In genomic region chr11:122882809-122883681, GRCh38 we compare ENCODE assay signal across 8 cellular contexts. TPM values are rescaled to one million over a fixed set of nuclear protein-coding genes. Genes with fewer than 3 reads are reported as not detected.
DNase-seq lines count a peak whose midpoint lies in the region; ATAC-seq lines count a peak whose summit lies in the region.

No MANE protein-coding gene starts in this region.

- peak overlapping the region; percentile 27 for H3K27ac ChIP-seq in muscle layer of colon (ENCODE audit: low read depth, low read length)

- peak overlapping the region; percentile 34 for H3K9ac ChIP-seq in muscle layer of colon (ENCODE audit: low read length)

- H3K36me3 ChIP-seq in muscle layer of colon (ENCODE audit: insufficient read depth, low read length) = no peaks in the 10 kb centered on the region

- H3K9me3 ChIP-seq in muscle layer of colon (ENCODE audit: low read length) = no peaks in the 10 kb centered on the region

- peak overlapping the region; percentile 67 to 70 for H3K4me3 ChIP-seq in muscle layer of colon (ENCODE audit: low read depth in 1 of 2, low read length in 2 of 2)

- DNase-seq in C1 segment of cervical spinal cord (lab: John Stamatoyannopoulos, UW) (peak in 10 of 14 donors; percentile 15 to 47 (median 24)), NCI-H69 (lab: John Stamatoyannopoulos, UW) (peak; percentile 93), activated T-cell treated with anti-CD3 and anti-CD28 coated beads for 48 hours (ENCODE audit: low read depth) (peak; percentile 44)
- peak; percentile 9 for DNase-seq in stimulated activated CD8-positive, alpha-beta memory T cell treated with anti-CD3 and anti-CD28 coated beads, Interleukin-7, amount 100 ng/mL, for 24 hours (ENCODE audit: low read depth)

- no peaks in the 10 kb centered on the region for H3K27me3 ChIP-seq in muscle layer of colon (ENCODE audit: control insufficient read depth in 1 of 2, insufficient read depth in 2 of 2, low read length in 2 of 2)

- no peaks in the 10 kb centered on the region for H3K4me1 ChIP-seq in muscle layer of colon (ENCODE audit: insufficient read depth, low read length)

- peak; percentile 70 for ATAC-seq in GM21717 (IDR thresholded peaks at IDR 0.05; ENCODE audit: unreplicated experiment)
- ATAC-seq in esophagus mucosa = peak; percentile 81
- ATAC-seq in GM21528 (IDR thresholded peaks at IDR 0.05; ENCODE audit: low FRiP score, unreplicated experiment) = no peak

RNA-seq across cellular contexts. Expression of gene JHY, which starts 0.5 kb away (rescaled TPM):
- total RNA-seq in esophagus mucosa = 1.6 TPM

RNA-seq across cellular contexts. Expression of gene CRTAM, which starts 44.7 kb away (rescaled TPM):
- total RNA-seq in esophagus mucosa = not detected

Comparison
In these comparisons a context has a peak if more than half of its experiments do, and no peak if none do; other contexts are left out.
1. DNase-seq: peak in every context shown above with its lines; median percentile 93 in NCI-H69; 44 in activated T-cell treated with anti-CD3 and anti-CD28 coated beads for 48 hours; 24 in C1 segment of cervical spinal cord; 9 in stimulated activated CD8-positive, alpha-beta memory T cell treated with anti-CD3 and anti-CD28 coated beads, Interleukin-7, amount 100 ng/mL, for 24 hours.